In the genomic region with DNA sequence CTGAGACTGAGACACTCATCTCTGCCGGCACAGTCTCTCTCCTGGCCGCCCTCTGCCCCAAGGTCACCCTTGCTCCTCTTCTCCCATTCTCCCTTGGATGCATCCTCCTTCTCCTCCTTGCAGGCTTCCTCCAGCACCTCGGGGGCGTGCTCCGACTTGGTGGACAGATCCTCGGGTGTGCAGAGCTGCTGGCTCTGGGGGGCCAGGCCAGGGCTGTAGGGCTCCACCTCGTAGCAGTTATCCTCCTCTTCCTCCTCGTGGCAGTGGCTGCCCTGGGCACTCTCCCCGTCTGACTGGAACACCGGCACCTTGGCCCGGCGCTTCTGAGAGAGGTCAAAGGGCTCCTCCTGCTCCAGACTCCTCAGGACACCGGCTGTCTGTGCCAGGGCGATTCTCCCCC, we compare ENCODE assay signal across 24 cellular contexts.
"Had no signal": no experiment of that assay in that cellular context is flagged by ENCODE, and none has a peak within 500 bp of the region (broad histone marks: within the 10 kb centered on the region; RNA-seq: fewer than 3 reads in every experiment).

No MANE protein-coding gene starts in this region.

- H3K36me3 ChIP-seq: brain microvascular endothelial cell, transverse colon had no signal

- H3K4me3 ChIP-seq: left ventricle myocardium inferior, lung, mucosa of descending colon, transverse colon had no signal

- H3K4me1 Mint-ChIP-seq: activated CD4-positive, alpha-beta memory T cell treated with anti-CD3 and anti-CD28 coated beads, Interleukin-2, amount 10 ng/mL, durations not matched to agents 7 days and 5 days; activated CD4-positive, alpha-beta T cell treated with anti-CD3 and anti-CD28 coated beads, Interleukin-2, amount 10 ng/mL, durations not matched to agents 7 days and 5 days; activated T-helper 17 cell treated with anti-CD3 and anti-CD28 coated beads, Interleukin-2, amount 50 U/mL, for 72 hours; endodermal cell had no signal

- H3K9me3 Mint-ChIP-seq: activated CD4-positive, alpha-beta memory T cell treated with anti-CD3 and anti-CD28 coated beads, Interleukin-2, amount 10 ng/mL, durations not matched to agents 7 days and 5 days; activated CD4-positive, alpha-beta T cell treated with anti-CD3 and anti-CD28 coated beads, Interleukin-2, amount 10 ng/mL, durations not matched to agents 7 days and 5 days; activated T-cell treated with anti-CD3 and anti-CD28 coated beads, Interleukin-2, amount 50 U/mL, for 24 hours; activated T-helper 17 cell treated with anti-CD3 and anti-CD28 coated beads, Interleukin-2, amount 50 U/mL, for 72 hours; endodermal cell; natural killer cell treated with Interleukin-12 subunit alpha and Interleukin-12 subunit beta and Interleukin-15 and Interleukin-18, amount 100 ng/mL, for 72 hours; stimulated activated naive B cell treated with anti-CD40 and anti-IgM and Interleukin-4, amounts not matched to agents 10 μg/mL and 1 μg/mL and 100 μg/mL, for 72 hours; WTC11 had no signal

- H3K9me3 ChIP-seq: left ventricle myocardium inferior, mucosa of descending colon, transverse colon had no signal

- H3K27me3 Mint-ChIP-seq: activated CD4-positive, alpha-beta memory T cell treated with anti-CD3 and anti-CD28 coated beads, Interleukin-2, amount 10 ng/mL, durations not matched to agents 7 days and 5 days; activated CD4-positive, alpha-beta T cell treated with anti-CD3 and anti-CD28 coated beads, Interleukin-2, amount 10 ng/mL, durations not matched to agents 7 days and 5 days; activated T-cell treated with anti-CD3 and anti-CD28 coated beads, Interleukin-2, amount 50 U/mL, for 24 hours; stimulated activated naive B cell treated with anti-CD40 and anti-IgM and Interleukin-4, amounts not matched to agents 10 μg/mL and 1 μg/mL and 100 μg/mL, for 72 hours had no signal

- ATAC-seq: activated T-helper 17 cell treated with anti-CD3 and anti-CD28 coated beads, Interleukin-2, amount 50 U/mL, for 72 hours; esophagus mucosa; foreskin keratinocyte; mucosa of descending colon; natural killer cell treated with Interleukin-12 subunit alpha and Interleukin-12 subunit beta and Interleukin-15 and Interleukin-18, amount 100 ng/mL, for 72 hours; stimulated activated naive B cell treated with anti-CD40 and anti-IgM and Interleukin-4, amounts not matched to agents 10 μg/mL and 1 μg/mL and 100 μg/mL, for 72 hours; WTC11 had no signal

- DNase-seq: activated CD4-positive, alpha-beta memory T cell treated with anti-CD3 and anti-CD28 coated beads, Interleukin-2, amount 10 ng/mL, durations not matched to agents 7 days and 5 days; activated CD4-positive, alpha-beta T cell treated with anti-CD3 and anti-CD28 coated beads for 1 hour; activated CD4-positive, alpha-beta T cell treated with anti-CD3 and anti-CD28 coated beads, Interleukin-2, amount 10 ng/mL, durations not matched to agents 7 days and 5 days; activated CD8-positive, alpha-beta memory T cell treated with anti-CD3 and anti-CD28 coated beads, Interleukin-2, amount 50 U/mL, for 48 hours; activated gamma-delta T cell treated with Interleukin-2 at 50 U/mL for 16 hours; activated naive CD4-positive, alpha-beta T cell treated with anti-CD3 and anti-CD28 coated beads, Interleukin-2, amount 50 U/mL, for 16 hours; activated T-cell treated with anti-CD3 and anti-CD28 coated beads, Interleukin-2, amount 50 U/mL, for 24 hours; amniotic stem cell; brain microvascular endothelial cell; endodermal cell; foreskin keratinocyte; left ventricle myocardium inferior; mucosa of descending colon; nucleus accumbens; stimulated activated CD4-positive, alpha-beta T cell treated with anti-CD3 and anti-CD28 coated beads, Interleukin-15, amount 100 ng/mL, for 24 hours; stimulated activated CD4-positive, alpha-beta T cell treated with anti-CD3 and anti-CD28 coated beads, Interleukin-2, amount 100 ng/mL, for 24 hours; stimulated activated naive B cell treated with anti-CD40 and anti-IgM and Interleukin-4, amounts not matched to agents 10 μg/mL and 1 μg/mL and 100 μg/mL, for 72 hours; T-helper 2 cell; transverse colon had no signal

- H3K27ac Mint-ChIP-seq: activated CD4-positive, alpha-beta memory T cell treated with anti-CD3 and anti-CD28 coated beads, Interleukin-2, amount 10 ng/mL, durations not matched to agents 7 days and 5 days; activated CD4-positive, alpha-beta T cell treated with anti-CD3 and anti-CD28 coated beads, Interleukin-2, amount 10 ng/mL, durations not matched to agents 7 days and 5 days; activated T-cell treated with anti-CD3 and anti-CD28 coated beads, Interleukin-2, amount 50 U/mL, for 24 hours; activated T-helper 17 cell treated with anti-CD3 and anti-CD28 coated beads, Interleukin-2, amount 50 U/mL, for 72 hours; endodermal cell; natural killer cell treated with Interleukin-12 subunit alpha and Interleukin-12 subunit beta and Interleukin-15 and Interleukin-18, amount 100 ng/mL, for 72 hours; stimulated activated naive B cell treated with anti-CD40 and anti-IgM and Interleukin-4, amounts not matched to agents 10 μg/mL and 1 μg/mL and 100 μg/mL, for 72 hours; WTC11 had no signal

- H3K4me3 Mint-ChIP-seq: activated CD4-positive, alpha-beta memory T cell treated with anti-CD3 and anti-CD28 coated beads, Interleukin-2, amount 10 ng/mL, durations not matched to agents 7 days and 5 days; activated CD4-positive, alpha-beta T cell treated with anti-CD3 and anti-CD28 coated beads, Interleukin-2, amount 10 ng/mL, durations not matched to agents 7 days and 5 days; activated T-cell treated with anti-CD3 and anti-CD28 coated beads, Interleukin-2, amount 50 U/mL, for 24 hours; activated T-helper 17 cell treated with anti-CD3 and anti-CD28 coated beads, Interleukin-2, amount 50 U/mL, for 72 hours; endodermal cell; natural killer cell treated with Interleukin-12 subunit alpha and Interleukin-12 subunit beta and Interleukin-15 and Interleukin-18, amount 100 ng/mL, for 72 hours; stimulated activated naive B cell treated with anti-CD40 and anti-IgM and Interleukin-4, amounts not matched to agents 10 μg/mL and 1 μg/mL and 100 μg/mL, for 72 hours; WTC11 had no signal

- H3K27ac ChIP-seq: brain microvascular endothelial cell, foreskin keratinocyte, left ventricle myocardium inferior, transverse colon had no signal

- H3K36me3 Mint-ChIP-seq: natural killer cell treated with Interleukin-12 subunit alpha and Interleukin-12 subunit beta and Interleukin-15 and Interleukin-18, amount 100 ng/mL, for 72 hours; stimulated activated naive B cell treated with anti-CD40 and anti-IgM and Interleukin-4, amounts not matched to agents 10 μg/mL and 1 μg/mL and 100 μg/mL, for 72 hours; WTC11 had no signal

- H3K27me3 ChIP-seq: brain microvascular endothelial cell, foreskin keratinocyte, transverse colon had no signal
